In the genomic region with DNA sequence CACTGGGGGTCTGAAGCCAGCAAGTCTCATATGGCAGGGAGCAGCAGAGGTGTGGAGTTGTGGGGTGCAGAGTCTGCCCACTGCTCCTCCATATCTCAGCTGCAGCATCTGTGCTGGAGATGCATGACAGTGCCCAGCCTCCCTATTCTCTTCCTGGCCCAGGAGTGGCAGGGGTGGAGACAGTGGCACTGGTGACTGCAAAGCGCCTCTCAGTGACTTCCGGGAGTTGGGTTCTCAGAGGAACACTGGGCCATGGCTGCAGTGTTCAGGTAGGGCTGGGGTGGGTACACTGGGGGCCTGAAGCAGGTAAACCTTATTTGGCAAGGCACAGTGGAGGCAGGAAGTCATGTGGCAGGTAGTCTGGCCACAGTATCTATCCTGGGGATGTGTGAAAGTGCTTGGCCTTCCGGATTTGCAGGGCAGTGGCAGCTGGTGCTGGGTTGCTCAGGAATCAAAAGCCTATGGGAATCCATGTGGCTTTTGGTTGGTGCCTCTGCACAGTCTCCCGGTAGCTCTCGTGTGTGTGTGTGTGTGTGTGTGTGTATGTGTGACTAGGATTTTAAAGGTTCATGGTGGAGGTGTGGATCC, we compare ENCODE assay signal across 1 cellular context.
TF ChIP-seq lines count a peak whose summit lies in the region.

No MANE protein-coding gene starts in this region.

TF ChIP-seq in SK-N-SH treated with all-trans-retinoic acid at 6 μM for 48 hours, 23 proteins besides CTCF, POLR2A, EP300 and RAD21:
- TF ChIP-seq ZC3H10 (CRISPR knock-in tag; IDR thresholded peaks at IDR 0.05) (no peak), ZFP30 (CRISPR knock-in tag; IDR thresholded peaks at IDR 0.05) (no peak), TOX (CRISPR knock-in tag; IDR thresholded peaks at IDR 0.05; ENCODE audit: borderline replicate concordance) (no peak), GLIS3 (CRISPR knock-in tag; IDR thresholded peaks at IDR 0.05) (no peak), BACH2 (CRISPR knock-in tag; IDR thresholded peaks at IDR 0.05; ENCODE audit: borderline replicate concordance) (no peak), ZFP3 (CRISPR knock-in tag; IDR thresholded peaks at IDR 0.05) (no peak), ZNF8 (CRISPR knock-in tag; IDR thresholded peaks at IDR 0.05) (no peak), OSR1 (CRISPR knock-in tag; IDR thresholded peaks at IDR 0.05) (no peak), ARNTL (CRISPR knock-in tag; IDR thresholded peaks at IDR 0.05; ENCODE audit: borderline replicate concordance, low read depth) (no peak), CSDC2 (CRISPR knock-in tag; IDR thresholded peaks at IDR 0.05) (no peak), PPARA (CRISPR knock-in tag; IDR thresholded peaks at IDR 0.05; ENCODE audit: borderline replicate concordance) (no peak), RARB (CRISPR knock-in tag; IDR thresholded peaks at IDR 0.05) (no peak)
- TF ChIP-seq, protein P1, sequence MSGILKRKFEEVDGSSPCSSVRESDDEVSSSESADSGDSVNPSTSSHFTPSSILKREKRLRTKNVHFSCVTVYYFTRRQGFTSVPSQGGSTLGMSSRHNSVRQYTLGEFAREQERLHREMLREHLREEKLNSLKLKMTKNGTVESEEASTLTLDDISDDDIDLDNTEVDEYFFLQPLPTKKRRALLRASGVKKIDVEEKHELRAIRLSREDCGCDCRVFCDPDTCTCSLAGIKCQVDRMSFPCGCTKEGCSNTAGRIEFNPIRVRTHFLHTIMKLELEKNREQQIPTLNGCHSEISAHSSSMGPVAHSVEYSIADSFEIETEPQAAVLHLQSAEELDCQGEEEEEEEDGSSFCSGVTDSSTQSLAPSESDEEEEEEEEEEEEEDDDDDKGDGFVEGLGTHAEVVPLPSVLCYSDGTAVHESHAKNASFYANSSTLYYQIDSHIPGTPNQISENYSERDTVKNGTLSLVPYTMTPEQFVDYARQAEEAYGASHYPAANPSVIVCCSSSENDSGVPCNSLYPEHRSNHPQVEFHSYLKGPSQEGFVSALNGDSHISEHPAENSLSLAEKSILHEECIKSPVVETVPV (CRISPR knock-in tag; IDR thresholded peaks at IDR 0.05): no peak
- TF ChIP-seq, protein P2, sequence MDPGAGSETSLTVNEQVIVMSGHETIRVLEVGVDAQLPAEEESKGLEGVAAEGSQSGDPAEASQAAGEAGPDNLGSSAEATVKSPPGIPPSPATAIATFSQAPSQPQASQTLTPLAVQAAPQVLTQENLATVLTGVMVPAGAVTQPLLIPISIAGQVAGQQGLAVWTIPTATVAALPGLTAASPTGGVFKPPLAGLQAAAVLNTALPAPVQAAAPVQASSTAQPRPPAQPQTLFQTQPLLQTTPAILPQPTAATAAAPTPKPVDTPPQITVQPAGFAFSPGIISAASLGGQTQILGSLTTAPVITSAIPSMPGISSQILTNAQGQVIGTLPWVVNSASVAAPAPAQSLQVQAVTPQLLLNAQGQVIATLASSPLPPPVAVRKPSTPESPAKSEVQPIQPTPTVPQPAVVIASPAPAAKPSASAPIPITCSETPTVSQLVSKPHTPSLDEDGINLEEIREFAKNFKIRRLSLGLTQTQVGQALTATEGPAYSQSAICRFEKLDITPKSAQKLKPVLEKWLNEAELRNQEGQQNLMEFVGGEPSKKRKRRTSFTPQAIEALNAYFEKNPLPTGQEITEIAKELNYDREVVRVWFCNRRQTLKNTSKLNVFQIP (CRISPR knock-in tag; IDR thresholded peaks at IDR 0.05; ENCODE audit: borderline replicate concordance, low read depth): no peak
- TF ChIP-seq, protein P3, sequence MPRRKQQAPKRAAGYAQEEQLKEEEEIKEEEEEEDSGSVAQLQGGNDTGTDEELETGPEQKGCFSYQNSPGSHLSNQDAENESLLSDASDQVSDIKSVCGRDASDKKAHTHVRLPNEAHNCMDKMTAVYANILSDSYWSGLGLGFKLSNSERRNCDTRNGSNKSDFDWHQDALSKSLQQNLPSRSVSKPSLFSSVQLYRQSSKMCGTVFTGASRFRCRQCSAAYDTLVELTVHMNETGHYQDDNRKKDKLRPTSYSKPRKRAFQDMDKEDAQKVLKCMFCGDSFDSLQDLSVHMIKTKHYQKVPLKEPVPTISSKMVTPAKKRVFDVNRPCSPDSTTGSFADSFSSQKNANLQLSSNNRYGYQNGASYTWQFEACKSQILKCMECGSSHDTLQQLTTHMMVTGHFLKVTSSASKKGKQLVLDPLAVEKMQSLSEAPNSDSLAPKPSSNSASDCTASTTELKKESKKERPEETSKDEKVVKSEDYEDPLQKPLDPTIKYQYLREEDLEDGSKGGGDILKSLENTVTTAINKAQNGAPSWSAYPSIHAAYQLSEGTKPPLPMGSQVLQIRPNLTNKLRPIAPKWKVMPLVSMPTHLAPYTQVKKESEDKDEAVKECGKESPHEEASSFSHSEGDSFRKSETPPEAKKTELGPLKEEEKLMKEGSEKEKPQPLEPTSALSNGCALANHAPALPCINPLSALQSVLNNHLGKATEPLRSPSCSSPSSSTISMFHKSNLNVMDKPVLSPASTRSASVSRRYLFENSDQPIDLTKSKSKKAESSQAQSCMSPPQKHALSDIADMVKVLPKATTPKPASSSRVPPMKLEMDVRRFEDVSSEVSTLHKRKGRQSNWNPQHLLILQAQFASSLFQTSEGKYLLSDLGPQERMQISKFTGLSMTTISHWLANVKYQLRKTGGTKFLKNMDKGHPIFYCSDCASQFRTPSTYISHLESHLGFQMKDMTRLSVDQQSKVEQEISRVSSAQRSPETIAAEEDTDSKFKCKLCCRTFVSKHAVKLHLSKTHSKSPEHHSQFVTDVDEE (CRISPR knock-in tag; IDR thresholded peaks at IDR 0.05): no peak
- TF ChIP-seq, protein P4, sequence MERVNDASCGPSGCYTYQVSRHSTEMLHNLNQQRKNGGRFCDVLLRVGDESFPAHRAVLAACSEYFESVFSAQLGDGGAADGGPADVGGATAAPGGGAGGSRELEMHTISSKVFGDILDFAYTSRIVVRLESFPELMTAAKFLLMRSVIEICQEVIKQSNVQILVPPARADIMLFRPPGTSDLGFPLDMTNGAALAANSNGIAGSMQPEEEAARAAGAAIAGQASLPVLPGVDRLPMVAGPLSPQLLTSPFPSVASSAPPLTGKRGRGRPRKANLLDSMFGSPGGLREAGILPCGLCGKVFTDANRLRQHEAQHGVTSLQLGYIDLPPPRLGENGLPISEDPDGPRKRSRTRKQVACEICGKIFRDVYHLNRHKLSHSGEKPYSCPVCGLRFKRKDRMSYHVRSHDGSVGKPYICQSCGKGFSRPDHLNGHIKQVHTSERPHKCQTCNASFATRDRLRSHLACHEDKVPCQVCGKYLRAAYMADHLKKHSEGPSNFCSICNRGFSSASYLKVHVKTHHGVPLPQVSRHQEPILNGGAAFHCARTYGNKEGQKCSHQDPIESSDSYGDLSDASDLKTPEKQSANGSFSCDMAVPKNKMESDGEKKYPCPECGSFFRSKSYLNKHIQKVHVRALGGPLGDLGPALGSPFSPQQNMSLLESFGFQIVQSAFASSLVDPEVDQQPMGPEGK (CRISPR knock-in tag; IDR thresholded peaks at IDR 0.05; ENCODE audit: borderline replicate concordance): no peak
